In genomic region chr6:166997768-166998255, GRCh38 we compare ENCODE assay signal across 8 cellular contexts. TPM values are rescaled to one million over a fixed set of nuclear protein-coding genes. Genes with fewer than 3 reads are reported as not detected.
DNase-seq lines count a peak whose midpoint lies in the region; ATAC-seq and TF ChIP-seq lines count a peak whose summit lies in the region.

No MANE protein-coding gene starts in this region.

- H3K4me3 ChIP-seq in fibroblast of pulmonary artery (replicated peaks; ENCODE audit: low read depth, low read length), result peak overlapping the region; percentile 84
- peak overlapping the region in 2 of 3 donors; percentile 16 to 88 for H3K4me3 ChIP-seq in thyroid gland (replicated peaks in 1 of 3)

- H3K27me3 Mint-ChIP-seq in neural crest cell (ENCODE audit: low read depth), result no peaks in the 10 kb centered on the region

- H3K4me1 Mint-ChIP-seq in neural crest cell, result peaks cover 29% of the 10 kb centered on the region

- no peak overlapping the region for H3K27ac ChIP-seq in thyroid gland

- no peak overlapping the region for H3K27ac Mint-ChIP-seq in neural crest cell (ENCODE audit: unreplicated experiment)

- H3K4me1 ChIP-seq in thyroid gland, result peaks cover 12 to 13% of the 10 kb centered on the region in 2 donors

- H3K4me3 Mint-ChIP-seq in neural crest cell, result peak overlapping the region; percentile 88

- TF ChIP-seq CTCF in fibroblast of pulmonary artery (IDR thresholded peaks at IDR 0.05; ENCODE audit: low read length, missing control alignments) (peak; percentile 59), neural crest cell (conservative IDR thresholded peaks at IDR 0.05) (peak; percentile 64), thyroid gland (IDR thresholded peaks at IDR 0.05) (peak in 5 of 6 experiments; percentile 34 to 67 (median 61))

- intact Hi-C loops in thyroid gland (cut with DNase I), result loop anchor here (5.0 kb wide), 2 partner anchors 51 to 144 kb away; no protein-coding TSS in a partner anchor

- no peak for TF ChIP-seq POLR2A in thyroid gland (IDR thresholded peaks at IDR 0.05)

- peaks cover 4% of the 10 kb centered on the region for H3K9me3 Mint-ChIP-seq in neural crest cell

- DNase-seq in AG08396 (ENCODE audit: low spot score) (peak; percentile 71), OCI-M1 (lab: John Stamatoyannopoulos, UW) (peak; percentile 86), fibroblast of pulmonary artery (ENCODE audit: low read depth) (peak; percentile 75), neural crest cell (ENCODE audit: low read depth, low spot score) (peak; percentile 48), thyroid gland (peak; percentile 75 to 81)
- peak; percentile 78 for DNase-seq in activated T-cell treated with anti-CD3 and anti-CD28 coated beads, Interleukin-2, amount 50 U/mL, for 48 hours

- H3K9me3 ChIP-seq in thyroid gland, result no peaks in the 10 kb centered on the region

- ATAC-seq in GM18517 (IDR thresholded peaks at IDR 0.05; ENCODE audit: unreplicated experiment), result peak; percentile 30
- ATAC-seq in HG03439 (IDR thresholded peaks at IDR 0.05; ENCODE audit: unreplicated experiment), result peak; percentile 36

- WGBS in thyroid gland, 2 donors, result 4 to 10% methylated on average over 11 to 34 of the region's 38 CpGs

- no peaks in the 10 kb centered on the region for H3K27me3 ChIP-seq in thyroid gland

- no peaks in the 10 kb centered on the region for H3K36me3 ChIP-seq in thyroid gland

- peaks cover 25% of the 10 kb centered on the region for H3K36me3 Mint-ChIP-seq in neural crest cell (ENCODE audit: low read depth)

RNA-seq across cellular contexts. Expression of gene CEP43, which starts 1.4 kb away (rescaled TPM):
- total RNA-seq in neural crest cell, result 36.5 and 42.2 TPM in 2 replicates
- 10 to 100 TPM; 30.0 to 39.9 (median 33.8) TPM for total RNA-seq in thyroid gland

RNA-seq across cellular contexts. Expression of gene RNASET2, which starts 41.5 kb away (rescaled TPM):
- total RNA-seq in neural crest cell, result 15.3 and 17.7 TPM in 2 replicates
- 100 to 1,000 TPM in 2 of 4 donors, 10 to 100 TPM in 2; 51.6 to 138 (median 109) TPM for total RNA-seq in thyroid gland
